Comparison of ENCODE assay signal across 26 cellular contexts in genomic region chrX:139120760-139121159, GRCh38.
DNase-seq lines count a peak whose midpoint lies in the region; ATAC-seq and TF ChIP-seq lines count a peak whose summit lies in the region.
"Had no signal": no experiment of that assay in that cellular context is flagged by ENCODE, and none has a peak within 500 bp of the region (broad histone marks: within the 10 kb centered on the region; RNA-seq: fewer than 3 reads in every experiment).

No MANE protein-coding gene starts in this region.

- H3K36me3 Mint-ChIP-seq in naive thymus-derived CD8-positive, alpha-beta T cell, result no peaks in the 10 kb centered on the region
- peaks cover 1% of the 10 kb centered on the region for H3K36me3 Mint-ChIP-seq in progenitor cell of endocrine pancreas (ENCODE audit: insufficient read depth)
- H3K36me3 Mint-ChIP-seq: CD4-positive, alpha-beta memory T cell; IgD-negative memory B cell had no signal

- no peak overlapping the region for H3K27ac ChIP-seq in HEK293 (ENCODE audit: extremely low read depth, low read depth, low read length)
- H3K27ac ChIP-seq in SJSA1, result 0 out of 2 replicates have a peak overlapping the region, but pooled peaks have one; percentile 42
- H3K27ac ChIP-seq: psoas muscle, upper lobe of right lung had no signal

- ATAC-seq in naive thymus-derived CD8-positive, alpha-beta T cell, result no peak
- no peak for ATAC-seq in Right ventricle myocardium inferior
- ATAC-seq: GM23338, psoas muscle, upper lobe of right lung had no signal

- in situ Hi-C loops in Caki2 (cut with HindIII; ENCODE audit: low pct_unique_long_range_greater_than_20kb, low sequenced_read_pairs), result no loop called here

- POLR2A ChIA-PET in HEK293 (lab: Yijun Ruan, JAX), result interaction anchor here (0.6 kb wide), 1 partner anchor 39 kb away, joined by 3 read pairs; no protein-coding TSS in a partner anchor
- POLR2A ChIA-PET in naive thymus-derived CD8-positive, alpha-beta T cell (lab: Charles Lee), result no interaction called here

- H3K27me3 Mint-ChIP-seq in naive thymus-derived CD8-positive, alpha-beta T cell, result peaks cover 0 to 1% (median 0%) of the 10 kb centered on the region in 5 donors
- no peaks in the 10 kb centered on the region for H3K27me3 Mint-ChIP-seq in progenitor cell of endocrine pancreas

- no peak overlapping the region for H3K4me3 ChIP-seq in HEK293 (ENCODE audit: low read depth, low read length)
- no peak overlapping the region for H3K4me3 ChIP-seq in SJSA1
- H3K4me3 ChIP-seq: GM23338, psoas muscle, upper lobe of right lung had no signal

- H3K27me3 ChIP-seq in SJSA1 (replicated peaks), result no peaks in the 10 kb centered on the region
- H3K27me3 ChIP-seq: upper lobe of right lung had no signal

- H3K36me3 ChIP-seq in HEK293 (ENCODE audit: control insufficient read depth in 2 of 2, insufficient read depth in 1 of 2, low read length in 2 of 2), result no peaks in the 10 kb centered on the region
- no peaks in the 10 kb centered on the region for H3K36me3 ChIP-seq in SJSA1
- H3K36me3 ChIP-seq: upper lobe of right lung had no signal

- no peak overlapping the region for H3K4me3 Mint-ChIP-seq in naive thymus-derived CD8-positive, alpha-beta T cell
- no peak overlapping the region for H3K4me3 Mint-ChIP-seq in progenitor cell of endocrine pancreas (ENCODE audit: low read depth)
- H3K4me3 Mint-ChIP-seq: CD4-positive, alpha-beta memory T cell; GM23338; IgD-negative memory B cell had no signal

- intact Hi-C loops in Right ventricle myocardium inferior (cut with DNase I), result no loop called here

- DNase-seq in Caki2 (ENCODE audit: low read depth) (peak; percentile 81), SJSA1 (ENCODE audit: low read depth in 1 of 2, low spot score in 2 of 2) (peak; percentile 64 to 68), kidney glomerular epithelial cell (lab: John Stamatoyannopoulos, UW) (peak; percentile 30), Right ventricle myocardium inferior (ENCODE audit: missing footprints) (no peak), progenitor cell of endocrine pancreas (ENCODE audit: low spot score, unreplicated experiment) (no peak)
- DNase-seq in naive thymus-derived CD8-positive, alpha-beta T cell, result no peak
- DNase-seq: activated CD4-positive, alpha-beta T cell treated with anti-CD3 and anti-CD28 coated beads for 48 hours; activated naive CD4-positive, alpha-beta T cell treated with anti-CD3 and anti-CD28 coated beads, Interleukin-2, amount 50 U/mL, for 16 hours; activated T-cell treated with anti-CD3 and anti-CD28 coated beads, Interleukin-2, amount 50 U/mL, for 48 hours; CD4-positive, alpha-beta memory T cell; cerebellar nuclear complex; DMS79; erythroblast; foreskin melanocyte; hypothalamus; islet precursor cell; MM.1S; NCI-H1436 treated with DMSO at 0.1 percent for 48 hours; NCI-H2171; NCI-H524; psoas muscle; substantia nigra; upper lobe of right lung had no signal

- H3K9me3 ChIP-seq in HEK293 (ENCODE audit: control insufficient read depth, insufficient read depth, low read depth, low read length), result no peaks in the 10 kb centered on the region
- no peaks in the 10 kb centered on the region for H3K9me3 ChIP-seq in SJSA1 (replicated peaks)
- H3K9me3 ChIP-seq: psoas muscle, upper lobe of right lung had no signal

- TF ChIP-seq CTCF in HEK293 (tag by site-specific recombination; IDR thresholded peaks at IDR 0.05) (no peak), progenitor cell of endocrine pancreas (IDR thresholded peaks at IDR 0.05; ENCODE audit: unreplicated experiment) (no peak)

- H3K9me3 Mint-ChIP-seq in naive thymus-derived CD8-positive, alpha-beta T cell, result peaks cover 0 to 9% (median 0%) of the 10 kb centered on the region in 9 donors
- no peaks in the 10 kb centered on the region for H3K9me3 Mint-ChIP-seq in progenitor cell of endocrine pancreas (ENCODE audit: low read depth)

- no peak overlapping the region for H3K27ac Mint-ChIP-seq in naive thymus-derived CD8-positive, alpha-beta T cell
- H3K27ac Mint-ChIP-seq in progenitor cell of endocrine pancreas, result no peak overlapping the region
- H3K27ac Mint-ChIP-seq: CD4-positive, alpha-beta memory T cell; GM23338; IgD-negative memory B cell had no signal

- CTCF ChIA-PET in HEK293 (lab: Yijun Ruan, JAX), result no interaction called here

- H3K4me1 ChIP-seq in HEK293 (ENCODE audit: control insufficient read depth, insufficient read depth, low read length) (no peaks in the 10 kb centered on the region), SJSA1 (replicated peaks) (peaks cover 17% of the 10 kb centered on the region)
- H3K4me1 ChIP-seq: psoas muscle, upper lobe of right lung had no signal

- H3K4me1 Mint-ChIP-seq in naive thymus-derived CD8-positive, alpha-beta T cell, result no peaks in the 10 kb centered on the region
- no peaks in the 10 kb centered on the region for H3K4me1 Mint-ChIP-seq in progenitor cell of endocrine pancreas (ENCODE audit: low read depth)
- H3K4me1 Mint-ChIP-seq: CD4-positive, alpha-beta memory T cell had no signal

TF ChIP-seq in HEK293, 187 proteins besides CTCF, POLR2A, EP300 and RAD21 (continues in another document):
- TF ChIP-seq PRDM6 (tag by site-specific recombination; IDR thresholded peaks at IDR 0.05) (peak; percentile 71), ZSCAN30 (tag by site-specific recombination; IDR thresholded peaks at IDR 0.05) (no peak), MEIS1 (CRISPR knock-in tag; IDR thresholded peaks at IDR 0.05; ENCODE audit: borderline replicate concordance) (peak; percentile 92), INSM2 (tag by site-specific recombination; IDR thresholded peaks at IDR 0.05) (peak; percentile 51; the same call in 1 of the 2 replicates), ZNF518A (tag by site-specific recombination; conservative IDR thresholded peaks at IDR 0.05; ENCODE audit: low read depth) (peak; percentile 36; the same call in 1 of the 2 replicates), ZXDB (tag by site-specific recombination; IDR thresholded peaks at IDR 0.05) (0 out of 2 replicates have a peak, but pooled peaks have one; percentile 24), MZF1 (tag by site-specific recombination; IDR thresholded peaks at IDR 0.05; ENCODE audit: borderline replicate concordance) (no peak), ZBTB8A (tag by site-specific recombination; IDR thresholded peaks at IDR 0.05) (no peak), ZNF394 (tag by site-specific recombination; IDR thresholded peaks at IDR 0.05; ENCODE audit: borderline replicate concordance) (0 out of 2 replicates have a peak, but pooled peaks have one; percentile 11)

Comparison
In these comparisons a context has a peak if more than half of its experiments do, and no peak if none do; other contexts are left out.
1. DNase-seq: peak in Caki2 (single experiment), SJSA1 (2 of 2) and kidney glomerular epithelial cell (single experiment); none in naive thymus-derived CD8-positive, alpha-beta T cell (0 of 10), Right ventricle myocardium inferior (single experiment) and progenitor cell of endocrine pancreas (single experiment).